8 cellular contexts compared by ENCODE assay signal in genomic region chr13:113584870-113585671, GRCh38.
DNase-seq lines count a peak whose midpoint lies in the region; ATAC-seq and TF ChIP-seq lines count a peak whose summit lies in the region.

No MANE protein-coding gene starts in this region.

- peak; percentile 39 for ATAC-seq in HG02571 (IDR thresholded peaks at IDR 0.05; ENCODE audit: unreplicated experiment)

- H3K36me3 ChIP-seq in brain microvascular endothelial cell (replicated peaks): peaks cover 12% of the 10 kb centered on the region

- DNase-seq in DMS53 (lab: John Stamatoyannopoulos, UW): peak; percentile 26
- DNase-seq in DMS53 treated with DMSO at 0.1 percent for 48 hours (lab: John Stamatoyannopoulos, UW; ENCODE audit: unreplicated experiment): no peak
- peak; percentile 84 for DNase-seq in NCI-H69 (lab: John Stamatoyannopoulos, UW)
- DNase-seq in brain microvascular endothelial cell: no peak
- DNase-seq in left kidney (ENCODE audit: low read depth, low spot score): peak; percentile 39
- DNase-seq in stimulated activated CD8-positive, alpha-beta memory T cell treated with anti-CD3 and anti-CD28 coated beads, Interleukin-4, amount 100 ng/mL, for 48 hours: peak; percentile 47
- no peak for DNase-seq in T1000 (lab: John Stamatoyannopoulos, UW)

- H3K27me3 ChIP-seq in brain microvascular endothelial cell (replicated peaks): no peaks in the 10 kb centered on the region

- in situ Hi-C loops in brain microvascular endothelial cell (cut with HindIII; ENCODE audit: low pct_ligation_motif_present, low sequenced_read_pairs): no loop called here

- peak overlapping the region; percentile 62 for H3K4me3 ChIP-seq in brain microvascular endothelial cell (ENCODE audit: low read depth, low read length)

- H3K27ac ChIP-seq in brain microvascular endothelial cell: no peak overlapping the region

- no peak for TF ChIP-seq CTCF in brain microvascular endothelial cell (IDR thresholded peaks at IDR 0.05; ENCODE audit: low read depth, low read length, missing control alignments)

Comparison
In these comparisons a context has a peak if more than half of its experiments do, and no peak if none do; other contexts are left out.
1. DNase-seq: peak in DMS53 (single experiment), NCI-H69 (single experiment), left kidney (single experiment) and stimulated activated CD8-positive, alpha-beta memory T cell treated with anti-CD3 and anti-CD28 coated beads, Interleukin-4, amount 100 ng/mL, for 48 hours (single experiment); none in DMS53 treated with DMSO at 0.1 percent for 48 hours (single experiment), brain microvascular endothelial cell (single experiment) and T1000 (single experiment).